Comparison of ENCODE assay signal across 8 cellular contexts in the genomic region with DNA sequence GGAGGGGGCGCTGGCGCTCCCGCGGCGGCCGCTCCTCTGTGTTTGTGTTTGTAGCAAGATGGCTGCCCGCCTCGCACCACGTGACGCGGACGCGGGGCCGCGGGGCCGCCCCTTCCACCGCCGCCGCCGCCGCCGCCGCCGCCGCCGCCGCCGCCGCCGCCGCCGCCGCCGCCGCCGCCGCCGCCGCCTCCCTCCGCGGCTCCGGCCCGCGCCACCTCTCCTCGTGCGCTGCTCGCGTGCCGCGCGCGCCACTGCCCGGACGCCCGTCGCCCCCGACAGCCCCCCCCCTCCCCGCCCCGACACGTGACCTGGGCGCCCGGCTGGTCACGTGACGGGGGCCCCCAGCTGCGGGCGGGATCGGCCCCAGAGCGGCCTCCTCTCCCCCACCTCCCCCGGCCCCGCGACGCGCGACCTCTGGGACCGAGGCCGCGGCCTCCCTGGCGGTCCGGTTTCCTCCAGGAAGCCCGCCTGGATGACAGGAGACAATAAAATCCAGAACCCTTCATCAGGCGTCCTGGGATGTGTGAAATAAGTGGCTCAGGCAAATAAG.
DNase-seq lines count a peak whose midpoint lies in the region; ATAC-seq lines count a peak whose summit lies in the region.

TSS of gene GIGYF1 (minus strand) at position 55 of the 550 bp plus-strand sequence. CDS start 6,012 bp downstream, outside the sequence.

- DNase-seq in NCI-H1436 (lab: John Stamatoyannopoulos, UW): peak; percentile 71
- no peak for DNase-seq in NCI-H1436 treated with DMSO at 0.1 percent for 48 hours (lab: John Stamatoyannopoulos, UW)
- peak; percentile 55 for DNase-seq in NOMO-1 treated with dmso at 0.1 percent for 144 hours (lab: John Stamatoyannopoulos, UW; ENCODE audit: unreplicated experiment)
- DNase-seq in activated T-cell treated with anti-CD3 and anti-CD28 coated beads for 24 hours (ENCODE audit: low read depth): peak; percentile 53
- DNase-seq in epidermal melanocyte (ENCODE audit: insufficient read length, low spot score): peak; percentile 90
- DNase-seq in midbrain (lab: John Stamatoyannopoulos, UW): peak; percentile 65
- DNase-seq in stimulated activated CD8-positive, alpha-beta memory T cell treated with anti-CD3 and anti-CD28 coated beads, Interleukin-7, amount 100 ng/mL, for 4 hours (ENCODE audit: low read depth in 2 of 2): peak; percentile 39 to 64

- peak; percentile 40 for ATAC-seq in HG03097 (IDR thresholded peaks at IDR 0.05; ENCODE audit: low FRiP score, unreplicated experiment)
